23 cellular contexts compared by ENCODE assay signal in the genomic region with DNA sequence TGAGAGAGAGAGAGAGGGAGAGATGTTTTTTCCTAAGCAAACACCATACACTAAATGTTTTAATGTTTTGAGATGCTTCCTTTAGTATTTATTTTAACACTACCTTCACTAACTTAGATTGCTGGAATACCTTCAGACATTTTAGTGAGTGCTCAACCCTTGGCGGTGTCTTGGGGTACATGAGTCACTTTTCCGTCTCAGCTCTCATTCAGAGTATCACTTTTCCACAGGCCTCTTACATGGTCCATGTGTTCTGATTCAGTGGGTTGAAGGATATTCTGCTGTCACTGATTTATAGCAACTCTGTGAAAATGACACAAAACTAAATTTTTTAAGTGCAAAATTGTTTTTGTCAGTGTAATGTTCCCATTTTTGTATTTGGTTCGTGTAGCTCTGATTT.
"Had no signal": no experiment of that assay in that cellular context is flagged by ENCODE, and none has a peak within 500 bp of the region (broad histone marks: within the 10 kb centered on the region; RNA-seq: fewer than 3 reads in every experiment).

No MANE protein-coding gene starts in this region.

- H3K27ac ChIP-seq: RWPE1 had no signal

- ATAC-seq: HepG2, Panc1, PC-3, SK-N-SH treated with all-trans-retinoic acid at 6 μM for 48 hours had no signal

- DNase-seq: IMR-90; Karpas-422; KG1; MM.1S; NCI-H1092 treated with DMSO at 0.1 percent for 48 hours; NCI-H1436; NCI-H187; NCI-H2029; NCI-H2081 treated with DMSO at 0.1 percent for 48 hours; NCI-H2171; NCI-H226; NCI-H446; NCI-H510A; NCI-H524 treated with DMSO at 0.1 percent for 48 hours; NCI-H69; NCI-H774; NK-92 treated with Interleukin-12 subunit alpha and Interleukin-12 subunit beta, amount 100 ng/mL, for 24 hours; PC-3; SHP77 had no signal
